In the genomic region with DNA sequence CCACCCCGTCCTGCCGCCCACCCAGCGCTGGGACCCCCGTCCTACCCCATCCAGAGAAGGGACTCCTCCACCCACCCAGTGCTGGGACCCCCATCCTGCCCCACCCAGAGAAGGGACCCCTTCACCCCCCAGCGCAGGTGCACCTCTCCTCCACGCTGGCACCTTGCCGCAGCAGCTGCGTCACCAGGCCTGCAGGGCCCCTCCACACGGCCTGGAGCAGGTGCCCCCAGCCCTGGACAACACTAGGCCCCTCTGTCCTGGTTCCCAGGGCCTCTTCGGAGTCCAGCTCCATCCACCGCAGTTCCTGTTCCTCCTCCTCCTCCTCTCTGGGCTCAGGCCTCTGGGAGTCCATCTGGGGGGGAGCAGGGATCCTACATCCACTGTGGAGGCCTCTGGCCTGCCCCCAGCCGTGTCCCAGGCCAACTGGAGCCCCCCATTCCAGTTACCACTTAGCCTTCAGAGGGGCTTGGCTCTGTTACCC, we compare ENCODE assay signal across 8 cellular contexts. TPM values are rescaled to one million over a fixed set of nuclear protein-coding genes. Genes with fewer than 3 reads are reported as not detected.
DNase-seq lines count a peak whose midpoint lies in the region; ATAC-seq and TF ChIP-seq lines count a peak whose summit lies in the region.

No MANE protein-coding gene starts in this region.

- WGBS in psoas muscle, 3 donors = 45 to 73% (median 45%) methylated on average over 7 to 12 of the region's 12 CpGs

- H3K36me3 ChIP-seq in Panc1 (ENCODE audit: control insufficient read depth, insufficient read depth, low read length) (no peaks in the 10 kb centered on the region), psoas muscle (ENCODE audit: insufficient read depth in 1 of 2, low read depth in 1 of 2) (no peaks in the 10 kb centered on the region), PC-3 (ENCODE audit: low read depth, low read length) (no peaks in the 10 kb centered on the region)

- H3K27me3 Mint-ChIP-seq in glutamatergic neuron (ENCODE audit: unreplicated experiment) = peaks cover 2% of the 10 kb centered on the region

- peaks cover 22% of the 10 kb centered on the region for H3K4me1 ChIP-seq in Panc1 (ENCODE audit: control insufficient read depth, insufficient read depth, low read length)
- no peaks in the 10 kb centered on the region for H3K4me1 ChIP-seq in psoas muscle
- H3K4me1 ChIP-seq in PC-3 (ENCODE audit: insufficient read depth, low read length) = peaks cover 15% of the 10 kb centered on the region

- in situ Hi-C loops in Panc1 (cut with HindIII; ENCODE audit: low pct_unique_long_range_greater_than_20kb, low sequenced_read_pairs) = no loop called here

- H3K9me2 ChIP-seq in PC-3 (replicated peaks; ENCODE audit: low read length) = no peaks in the 10 kb centered on the region

- H3K4me3 ChIP-seq in Panc1 (ENCODE audit: low read depth in 2 of 2, low read length in 2 of 2) = no peak overlapping the region
- peak overlapping the region; percentile 65 for H3K4me3 ChIP-seq in psoas muscle
- H3K4me3 ChIP-seq in PC-3 (ENCODE audit: low read length) = no peak overlapping the region

- no peaks in the 10 kb centered on the region for H4K20me1 ChIP-seq in PC-3 (ENCODE audit: low read length)

- H3K27ac Mint-ChIP-seq in glutamatergic neuron (ENCODE audit: unreplicated experiment) = peak overlapping the region; percentile 76

- H3K27ac ChIP-seq in Panc1 (ENCODE audit: low read length) (peak overlapping the region; percentile 70), psoas muscle (no peak overlapping the region), PC-3 (ENCODE audit: low read length) (no peak overlapping the region)

- no peak for TF ChIP-seq CTCF in GM10266 (IDR thresholded peaks at IDR 0.05; ENCODE audit: control insufficient read depth, insufficient read depth, low read depth, missing control alignments)
- no peak for TF ChIP-seq CTCF in Panc1 (IDR thresholded peaks at IDR 0.05)
- no peak for TF ChIP-seq CTCF in glutamatergic neuron (IDR thresholded peaks at IDR 0.05; ENCODE audit: partially characterized antibody, unreplicated experiment)
- TF ChIP-seq CTCF in psoas muscle (IDR thresholded peaks at IDR 0.05) = no peak
- TF ChIP-seq CTCF in PC-3 (conservative IDR thresholded peaks at IDR 0.05; ENCODE audit: low read depth, low read length) = no peak

- no peaks in the 10 kb centered on the region for H3K36me3 Mint-ChIP-seq in glutamatergic neuron (ENCODE audit: unreplicated experiment)

- H3K4me1 Mint-ChIP-seq in glutamatergic neuron (ENCODE audit: low read depth, unreplicated experiment) = peaks cover 17% of the 10 kb centered on the region

- BruUV-seq in Panc1 (replicated peaks; lab: Mats Ljungman, UMichigan) (no TSS peak), PC-3 (replicated peaks; lab: Mats Ljungman, UMichigan) (no TSS peak)

- DNase-seq in GM10266 (ENCODE audit: extremely low spot score) (peak; percentile 30), Panc1 (ENCODE audit: low read depth, low spot score) (no peak), glutamatergic neuron (no peak), psoas muscle (no peak), NCI-H1930 (lab: John Stamatoyannopoulos, UW) (no peak), PC-3 (no peak), NAMALWA (ENCODE audit: low spot score) (no peak), GF-D8 (lab: John Stamatoyannopoulos, UW) (no peak)

- intact Hi-C loops in Panc1 (cut with micrococcal nuclease; ENCODE audit: unreplicated experiment) (no loop called here), psoas muscle (cut with DNase I) (no loop called here), PC-3 (cut with micrococcal nuclease) (no loop called here)

- POLR2A ChIA-PET in Panc1 (lab: Charles Lee) (interaction anchor here (1.5 kb wide), 1 partner anchor 10 kb away, joined by 7 read pairs; no protein-coding TSS in a partner anchor), PC-3 (lab: Charles Lee; ENCODE audit: unreplicated experiment) (no interaction called here)

- H3K27me3 ChIP-seq in Panc1 (ENCODE audit: control insufficient read depth, insufficient read depth, low read length) (no peaks in the 10 kb centered on the region), psoas muscle (ENCODE audit: insufficient read depth in 3 of 3, low read length in 2 of 3) (no peaks in the 10 kb centered on the region), PC-3 (ENCODE audit: low read length) (no peaks in the 10 kb centered on the region)

- H3F3A ChIP-seq in PC-3 (ENCODE audit: low read length, unreplicated experiment) = no peaks in the 10 kb centered on the region

- H2AFZ ChIP-seq in PC-3 (ENCODE audit: low read length) = no peak overlapping the region

- peak overlapping the region; percentile 34 for H3K4me3 Mint-ChIP-seq in glutamatergic neuron (ENCODE audit: unreplicated experiment)

- ATAC-seq in Panc1 = no peak
- ATAC-seq in psoas muscle = peak in 2 of 4 donors; percentile 4 to 26
- no peak for ATAC-seq in PC-3

- peaks cover 11% of the 10 kb centered on the region for H3K9me3 Mint-ChIP-seq in glutamatergic neuron (ENCODE audit: unreplicated experiment)

- H3K9me3 ChIP-seq in Panc1 (ENCODE audit: control insufficient read depth, insufficient read depth, low read depth, low read length) = no peaks in the 10 kb centered on the region
- H3K9me3 ChIP-seq in psoas muscle = no peaks in the 10 kb centered on the region
- no peaks in the 10 kb centered on the region for H3K9me3 ChIP-seq in PC-3 (ENCODE audit: low read length)

- H3K4me2 ChIP-seq in PC-3 (ENCODE audit: low read length) = no peak overlapping the region

- H3K79me2 ChIP-seq in PC-3 (ENCODE audit: low read length) = no peaks in the 10 kb centered on the region

- H3K9ac ChIP-seq in PC-3 (ENCODE audit: low read length) = no peak overlapping the region

- CTCF ChIA-PET in Panc1 (lab: Charles Lee) (interaction anchor here (0.6 kb wide), 1 partner anchor 84 kb away, joined by 5 read pairs; no protein-coding TSS in a partner anchor), PC-3 (lab: Charles Lee) (interaction anchor here (1.0 kb wide), 1 partner anchor 18 kb away, joined by 5 read pairs; no protein-coding TSS in a partner anchor)

RNA-seq across cellular contexts. Expression of gene ANKRD65, which starts 0.4 kb away (rescaled TPM):
- 1.9 TPM for total RNA-seq in Panc1 (2021; ENCODE audit: unreplicated experiment)
- polyA plus RNA-seq in Panc1 (2012; ENCODE audit: insufficient read length) = 3.7 TPM
- total RNA-seq in glutamatergic neuron (ENCODE audit: unreplicated experiment) = 38.4 TPM
- total RNA-seq in psoas muscle = 1 to 10 TPM in 3 of 4 donors, under 1 TPM in 1; 0.77 to 5.4 (median 3.0) TPM
- polyA plus RNA-seq in psoas muscle = 1 to 10 TPM; 1.1 to 2.9 (median 1.6) TPM
- total RNA-seq in PC-3 (2014; rRNA removed) = 0.18 and 1.1 TPM in 2 replicates

RNA-seq across cellular contexts. Expression of gene MRPL20, which starts 13.6 kb away (rescaled TPM):
- total RNA-seq in Panc1 (2021; ENCODE audit: unreplicated experiment) (196 TPM), glutamatergic neuron (ENCODE audit: unreplicated experiment) (98.6 TPM), psoas muscle (100 to 1,000 TPM; 114 to 159 (median 143) TPM), PC-3 (2014; rRNA removed) (439 and 506 TPM in 2 replicates)
- 252 TPM for polyA plus RNA-seq in Panc1 (2012; ENCODE audit: insufficient read length)
- polyA plus RNA-seq in psoas muscle = 100 to 1,000 TPM; 211 to 308 (median 255) TPM

RNA-seq across cellular contexts. Expression of gene VWA1, which starts 14.8 kb away (rescaled TPM):
- 858 TPM for total RNA-seq in Panc1 (2021; ENCODE audit: unreplicated experiment)
- 1,549 TPM for polyA plus RNA-seq in Panc1 (2012; ENCODE audit: insufficient read length)
- 56.9 TPM for total RNA-seq in glutamatergic neuron (ENCODE audit: unreplicated experiment)
- 10 to 100 TPM in 3 of 4 donors, 1 to 10 TPM in 1; 4.5 to 25.3 (median 13.8) TPM for total RNA-seq in psoas muscle
- 1 to 10 TPM; 1.4 to 7.8 (median 4.1) TPM for polyA plus RNA-seq in psoas muscle
- total RNA-seq in PC-3 (2014; rRNA removed) = 59.1 and 74.5 TPM in 2 replicates

RNA-seq across cellular contexts. Expression of gene CCNL2, which starts 21.6 kb away (rescaled TPM):
- total RNA-seq in Panc1 (2021; ENCODE audit: unreplicated experiment) = 297 TPM
- polyA plus RNA-seq in Panc1 (2012; ENCODE audit: insufficient read length) = 235 TPM
- total RNA-seq in glutamatergic neuron (ENCODE audit: unreplicated experiment) = 394 TPM
- total RNA-seq in psoas muscle = 10 to 100 TPM; 40.2 to 71.8 (median 46.1) TPM
- polyA plus RNA-seq in psoas muscle = 10 to 100 TPM; 50.1 to 59.3 (median 54.7) TPM
- 356 and 385 TPM in 2 replicates for total RNA-seq in PC-3 (2014; rRNA removed)

RNA-seq across cellular contexts. Expression of gene ATAD3C, which starts 28.8 kb away (rescaled TPM):
- total RNA-seq in Panc1 (2021; ENCODE audit: unreplicated experiment) (10.6 TPM), glutamatergic neuron (ENCODE audit: unreplicated experiment) (10.2 TPM), psoas muscle (under 1 TPM; 0.47 to 0.99 (median 0.61) TPM), PC-3 (2014; rRNA removed) (0.29 and 1.4 TPM in 2 replicates)
- polyA plus RNA-seq in Panc1 (2012; ENCODE audit: insufficient read length) = 8.1 TPM
- polyA plus RNA-seq in psoas muscle = under 1 TPM; 0.12 to 0.61 (median 0.13) TPM

Comparison
In these comparisons a context has a peak if more than half of its experiments do, and no peak if none do; other contexts are left out.
1. RNA of gene VWA1, which starts 14.8 kb away (total RNA-seq): 858 TPM in Panc1 (single experiment); 59.1 to 74.5 TPM in PC-3, 56.9 TPM in glutamatergic neuron (single experiment) and 4.5 to 25.3 TPM in psoas muscle; every median in the first group is over 10 times any median in the second.